In genomic region chr7:139441961-139442360, GRCh38 we compare ENCODE assay signal across 1 cellular context.
TF ChIP-seq lines count a peak whose summit lies in the region.

No MANE protein-coding gene starts in this region.

TF ChIP-seq in GM23338, 12 proteins besides CTCF, POLR2A, EP300 and RAD21:
- TF ChIP-seq ZNF462 (CRISPR knock-in tag; IDR thresholded peaks at IDR 0.05), result no peak
- no peak for TF ChIP-seq POLR2AphosphoS5 (IDR thresholded peaks at IDR 0.05; ENCODE audit: low read depth)
